In genomic region chr14:101201535-101202125, GRCh38 we compare ENCODE assay signal across 20 cellular contexts.
"Had no signal": no experiment of that assay in that cellular context is flagged by ENCODE, and none has a peak within 500 bp of the region (broad histone marks: within the 10 kb centered on the region; RNA-seq: fewer than 3 reads in every experiment).

No MANE protein-coding gene starts in this region.

- ATAC-seq: activated CD4-positive, alpha-beta T cell treated with anti-CD3 and anti-CD28 coated beads for 36 hours; activated naive CD4-positive, alpha-beta T cell treated with anti-CD3 and anti-CD28 coated beads, Interleukin-2, amount 50 U/mL, for 72 hours; activated T-helper 17 cell treated with anti-CD3 and anti-CD28 coated beads, Interleukin-2, amount 50 U/mL, for 72 hours; body of pancreas; left cardiac atrium; mucosa of descending colon; naive thymus-derived CD8-positive, alpha-beta T cell had no signal

- H3K4me3 Mint-ChIP-seq: activated CD4-positive, alpha-beta memory T cell treated with anti-CD3 and anti-CD28 coated beads, Interleukin-2, amount 10 ng/mL, durations not matched to agents 7 days and 5 days; activated CD4-positive, alpha-beta T cell treated with anti-CD3 and anti-CD28 coated beads for 36 hours; activated T-helper 17 cell treated with anti-CD3 and anti-CD28 coated beads, Interleukin-2, amount 50 U/mL, for 72 hours; central memory CD8-positive, alpha-beta T cell; dendritic cell treated with granulocyte-macrophage colony-stimulating factor and Interleukin-4, amounts not matched to agents 40 ng/mL and 50 ng/mL, for 4 days; naive thymus-derived CD8-positive, alpha-beta T cell had no signal

- H3K9me3 Mint-ChIP-seq: dendritic cell treated with granulocyte-macrophage colony-stimulating factor and Interleukin-4, amounts not matched to agents 40 ng/mL and 50 ng/mL, for 4 days had no signal

- H3K4me1 ChIP-seq: body of pancreas, thyroid gland had no signal

- H3K36me3 ChIP-seq: thyroid gland, WERI-Rb-1 had no signal

- H3K27ac ChIP-seq: body of pancreas, thyroid gland, WERI-Rb-1 had no signal

- H3K27ac Mint-ChIP-seq: activated CD4-positive, alpha-beta memory T cell treated with anti-CD3 and anti-CD28 coated beads, Interleukin-2, amount 10 ng/mL, durations not matched to agents 7 days and 5 days; activated CD4-positive, alpha-beta T cell treated with anti-CD3 and anti-CD28 coated beads for 36 hours; activated naive CD4-positive, alpha-beta T cell treated with anti-CD3 and anti-CD28 coated beads, Interleukin-2, amount 50 U/mL, for 72 hours; activated T-helper 17 cell treated with anti-CD3 and anti-CD28 coated beads, Interleukin-2, amount 50 U/mL, for 72 hours; dendritic cell treated with granulocyte-macrophage colony-stimulating factor and Interleukin-4, amounts not matched to agents 40 ng/mL and 50 ng/mL, for 4 days; naive thymus-derived CD8-positive, alpha-beta T cell had no signal

- H3K4me1 Mint-ChIP-seq: activated CD4-positive, alpha-beta memory T cell treated with anti-CD3 and anti-CD28 coated beads, Interleukin-2, amount 10 ng/mL, durations not matched to agents 7 days and 5 days; activated CD4-positive, alpha-beta T cell treated with anti-CD3 and anti-CD28 coated beads for 36 hours; activated T-helper 17 cell treated with anti-CD3 and anti-CD28 coated beads, Interleukin-2, amount 50 U/mL, for 72 hours; central memory CD8-positive, alpha-beta T cell; naive thymus-derived CD8-positive, alpha-beta T cell had no signal

- H3K9me3 ChIP-seq: SK-N-SH, thyroid gland had no signal

- DNase-seq: activated CD4-positive, alpha-beta memory T cell treated with anti-CD3 and anti-CD28 coated beads, Interleukin-2, amount 10 ng/mL, durations not matched to agents 7 days and 5 days; activated CD4-positive, alpha-beta T cell treated with anti-CD3 and anti-CD28 coated beads for 36 hours; amniotic stem cell; erythroblast; left cardiac atrium; mammary epithelial cell; mucosa of descending colon; occipital lobe; SK-N-SH; stimulated activated CD4-positive, alpha-beta T cell treated with anti-CD3 and anti-CD28 coated beads, Interleukin-15, amount 100 ng/mL, for 24 hours; stimulated activated CD4-positive, alpha-beta T cell treated with anti-CD3 and anti-CD28 coated beads, Interleukin-4, amount 100 ng/mL, for 24 hours; T-helper 1 cell; thyroid gland; WERI-Rb-1 had no signal

- H3K27me3 Mint-ChIP-seq: activated CD4-positive, alpha-beta memory T cell treated with anti-CD3 and anti-CD28 coated beads, Interleukin-2, amount 10 ng/mL, durations not matched to agents 7 days and 5 days; activated CD4-positive, alpha-beta T cell treated with anti-CD3 and anti-CD28 coated beads for 36 hours; activated T-helper 17 cell treated with anti-CD3 and anti-CD28 coated beads, Interleukin-2, amount 50 U/mL, for 72 hours; dendritic cell treated with granulocyte-macrophage colony-stimulating factor and Interleukin-4, amounts not matched to agents 40 ng/mL and 50 ng/mL, for 4 days had no signal

- H3K4me3 ChIP-seq: body of pancreas, mucosa of descending colon, thyroid gland had no signal

- H3K27me3 ChIP-seq: body of pancreas, thyroid gland had no signal
